11 cellular contexts compared by ENCODE assay signal in the genomic region with DNA sequence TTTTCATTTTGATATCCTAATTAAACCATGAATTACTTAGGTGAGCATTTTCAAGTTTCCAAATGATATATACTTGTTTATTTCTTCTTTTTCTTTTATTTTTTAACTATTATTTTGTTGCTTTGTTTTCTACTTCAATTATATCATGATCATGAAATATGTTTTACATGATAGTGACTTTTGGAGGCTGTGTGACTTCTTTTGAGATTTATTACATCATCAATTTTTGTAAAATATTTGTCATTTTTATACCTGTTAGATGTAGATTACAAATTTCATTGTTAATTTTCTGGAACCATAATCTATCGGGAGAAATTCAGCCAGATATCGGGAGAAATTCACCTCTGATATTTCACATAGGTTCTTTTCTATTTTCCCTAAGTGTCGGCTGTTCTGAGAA.
"Had no signal": no experiment of that assay in that cellular context is flagged by ENCODE, and none has a peak within 500 bp of the region (broad histone marks: within the 10 kb centered on the region; RNA-seq: fewer than 3 reads in every experiment).

No MANE protein-coding gene starts in this region.

- H2AFZ ChIP-seq: GM23248 had no signal

- H3K4me3 ChIP-seq: GM23248 had no signal

- DNase-seq: GM23248, H9, HCEC 1CT, HFFc6, IMR-90, Karpas-422, KBM-7 had no signal

- H3K4me3 Mint-ChIP-seq: H9, HFFc6 had no signal

- H3K27ac ChIP-seq: GM23248, HL-60, KMS-11 had no signal

- FAIRE-seq: H1, H54 had no signal

- H3K4me2 ChIP-seq: KMS-11 had no signal

- H3K9ac ChIP-seq: GM23248, KMS-11 had no signal

- H3K27ac Mint-ChIP-seq: H9, HFFc6 had no signal
